Comparison of ENCODE assay signal across 3 cellular contexts in the genomic region with DNA sequence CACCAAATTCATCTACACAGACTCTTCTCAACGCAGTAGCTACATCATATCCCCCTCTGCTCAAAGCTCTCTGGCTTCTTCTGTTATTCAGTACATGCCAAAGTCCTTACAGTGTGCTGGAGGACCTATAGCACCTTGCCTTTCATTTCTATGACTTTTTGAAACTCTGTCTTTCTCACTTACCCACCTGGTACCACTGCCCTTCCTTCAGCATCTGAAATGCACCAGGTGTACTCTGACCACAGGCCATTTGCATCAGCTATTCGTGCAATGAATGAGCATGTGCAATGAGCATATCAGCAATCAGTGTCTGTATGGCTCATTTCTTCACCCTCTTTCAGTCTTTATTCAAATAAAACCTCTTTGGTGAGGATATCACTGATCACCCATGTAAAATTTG.
"Had no signal": no experiment of that assay in that cellular context is flagged by ENCODE, and none has a peak within 500 bp of the region (broad histone marks: within the 10 kb centered on the region; RNA-seq: fewer than 3 reads in every experiment).

No MANE protein-coding gene starts in this region.

- H3K4me3 ChIP-seq: GM12878 had no signal

- ATAC-seq: GM12878 had no signal

- DNase-seq: GDM1, GF-D8 had no signal
